ENCODE assay signal across 18 cellular contexts in the genomic region with DNA sequence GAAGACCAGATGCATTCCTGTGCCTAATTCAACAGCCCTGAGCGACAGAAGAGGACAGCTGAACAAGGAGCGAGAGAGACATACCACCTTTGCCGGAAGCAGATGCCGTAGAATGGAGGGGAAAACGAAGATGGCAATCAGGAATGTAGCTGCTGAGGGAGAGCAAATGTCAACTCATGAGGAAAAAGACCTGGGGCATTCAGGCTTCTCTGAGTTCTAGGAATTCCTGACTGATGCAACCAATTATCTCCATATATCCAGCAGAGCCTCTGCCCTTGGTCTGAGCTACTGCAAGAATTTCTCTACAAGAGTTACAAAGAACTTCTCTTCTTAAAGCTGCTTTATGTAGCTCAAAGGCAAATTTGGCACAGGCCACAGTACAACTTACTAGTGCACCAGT. TPM values are rescaled to one million over a fixed set of nuclear protein-coding genes. Genes with fewer than 3 reads are reported as not detected.
DNase-seq lines count a peak whose midpoint lies in the region; ATAC-seq and TF ChIP-seq lines count a peak whose summit lies in the region.
"Had no signal": no experiment of that assay in that cellular context is flagged by ENCODE, and none has a peak within 500 bp of the region (broad histone marks: within the 10 kb centered on the region; RNA-seq: fewer than 3 reads in every experiment).

No MANE protein-coding gene starts in this region.

- H3K9ac ChIP-seq in adipocyte (ENCODE audit: low read length): no peak overlapping the region
- no peak overlapping the region for H3K9ac ChIP-seq in neural progenitor cell
- H3K9ac ChIP-seq: BLaER1 treated with 17β-estradiol and CSF1 and Interleukin-3, amounts not matched to agents 10 nM and 100 nM; GM23248 had no signal

- no peak overlapping the region for H3K27ac ChIP-seq in GM23338 (ENCODE audit: low read depth)
- no peak overlapping the region for H3K27ac ChIP-seq in neural progenitor cell
- H3K27ac ChIP-seq in OCI-LY7 (ENCODE audit: low read depth, low read length, poor library complexity, severe bottlenecking): no peak overlapping the region
- H3K27ac ChIP-seq in substantia nigra (ENCODE audit: low read depth, low read length, poor library complexity, severe bottlenecking): no peak overlapping the region
- H3K27ac ChIP-seq: BLaER1 treated with 17β-estradiol and CSF1 and Interleukin-3, amounts not matched to agents 10 nM and 100 nM; GM23248 had no signal

- DNase-seq in GM23338 (ENCODE audit: low spot score) (peak; percentile 46), adipocyte (ENCODE audit: low read depth) (peak; percentile 78), foreskin melanocyte (peak; percentile 12), neural progenitor cell (ENCODE audit: low spot score) (peak; percentile 20), OCI-LY7 (ENCODE audit: low spot score) (no peak), substantia nigra (lab: John Stamatoyannopoulos, UW) (no peak)
- no peak for DNase-seq in activated T-cell treated with anti-CD3 and anti-CD28 coated beads, Interleukin-2, amount 50 U/mL, for 1 hour
- DNase-seq in stimulated activated naive CD8-positive, alpha-beta T cell treated with anti-CD3 and anti-CD28 coated beads, Interleukin-15, Interleukin-2, amounts not matched to agents 100 U/mL and 50 U/mL, for 24 hours: no peak
- DNase-seq: Calu3; CD8-positive, alpha-beta T cell; DMS79 treated with DMSO at 0.1 percent for 48 hours; EL; GM23248; H7; HFFc6 had no signal

- no peak overlapping the region for H3K4me2 ChIP-seq in GM23338
- no peak overlapping the region for H3K4me2 ChIP-seq in neural progenitor cell
- no peak overlapping the region for H3K4me2 ChIP-seq in OCI-LY7 (ENCODE audit: low read length)
- H3K4me2 ChIP-seq: BLaER1 treated with 17β-estradiol and CSF1 and Interleukin-3, amounts not matched to agents 10 nM and 100 nM had no signal

- intact Hi-C loops in OCI-LY7 (cut with micrococcal nuclease; ENCODE audit: unreplicated experiment): loop anchor here (10.0 kb wide), 1 partner anchor 598 kb away; no protein-coding TSS in a partner anchor

- no peaks in the 10 kb centered on the region for H3K36me3 ChIP-seq in GM23338 (ENCODE audit: insufficient read depth)
- H3K36me3 ChIP-seq in adipocyte (ENCODE audit: control insufficient read depth, insufficient read depth, low read length, severe bottlenecking): no peaks in the 10 kb centered on the region
- H3K36me3 ChIP-seq in neural progenitor cell: no peaks in the 10 kb centered on the region
- H3K36me3 ChIP-seq in OCI-LY7 (ENCODE audit: insufficient read depth, low read length): no peaks in the 10 kb centered on the region
- H3K36me3 ChIP-seq: BLaER1 treated with 17β-estradiol and CSF1 and Interleukin-3, amounts not matched to agents 10 nM and 100 nM had no signal

- no peak overlapping the region for H2AFZ ChIP-seq in GM23338
- H2AFZ ChIP-seq in neural progenitor cell (replicated peaks): no peak overlapping the region
- H2AFZ ChIP-seq in OCI-LY7 (ENCODE audit: low read length): no peak overlapping the region
- H2AFZ ChIP-seq: GM23248 had no signal

- no TSS peak for BruUV-seq in OCI-LY7 (replicated peaks; lab: Mats Ljungman, UMichigan)

- H3K9me3 ChIP-seq in adipocyte (ENCODE audit: control insufficient read depth, low read length) (no peaks in the 10 kb centered on the region), neural progenitor cell (ENCODE audit: low read depth) (no peaks in the 10 kb centered on the region), OCI-LY7 (ENCODE audit: low read length) (no peaks in the 10 kb centered on the region)
- H3K9me3 ChIP-seq: BLaER1 treated with 17β-estradiol and CSF1 and Interleukin-3, amounts not matched to agents 10 nM and 100 nM had no signal

- ATAC-seq in GM23338: no peak; the same call in 2 of the 3 replicates
- no peak for ATAC-seq in stimulated activated naive CD8-positive, alpha-beta T cell treated with anti-CD3 and anti-CD28 coated beads, Interleukin-15, Interleukin-2, amounts not matched to agents 100 U/mL and 50 U/mL, for 24 hours
- ATAC-seq: CD8-positive, alpha-beta T cell; HCT116 had no signal

- no peaks in the 10 kb centered on the region for H3F3A ChIP-seq in GM23338 (replicated peaks; ENCODE audit: low read depth)
- H3F3A ChIP-seq in neural progenitor cell (ENCODE audit: low read depth): no peaks in the 10 kb centered on the region

- H3K27ac Mint-ChIP-seq in GM23338: no peak overlapping the region
- no peak overlapping the region for H3K27ac Mint-ChIP-seq in neural progenitor cell
- H3K27ac Mint-ChIP-seq: B cell; CD8-positive, alpha-beta T cell; HFFc6 had no signal

- peaks cover 4% of the 10 kb centered on the region; the same call in 1 of the 3 replicates for H3K9me3 Mint-ChIP-seq in GM23338
- H3K9me3 Mint-ChIP-seq in neural progenitor cell: no peaks in the 10 kb centered on the region
- H3K9me3 Mint-ChIP-seq: CD8-positive, alpha-beta T cell; HFFc6 had no signal

- no peaks in the 10 kb centered on the region for H3K79me2 ChIP-seq in GM23338 (replicated peaks; ENCODE audit: insufficient read depth)
- H3K79me2 ChIP-seq in neural progenitor cell (ENCODE audit: low read depth): no peaks in the 10 kb centered on the region
- no peaks in the 10 kb centered on the region for H3K79me2 ChIP-seq in OCI-LY7 (ENCODE audit: insufficient read depth, low read depth, low read length)

- H4K20me1 ChIP-seq in GM23338 (replicated peaks; ENCODE audit: insufficient read depth): no peaks in the 10 kb centered on the region
- no peaks in the 10 kb centered on the region for H4K20me1 ChIP-seq in neural progenitor cell (ENCODE audit: low read depth)
- H4K20me1 ChIP-seq in OCI-LY7 (ENCODE audit: insufficient read depth, low read length): no peaks in the 10 kb centered on the region
- H4K20me1 ChIP-seq: BLaER1 treated with 17β-estradiol and CSF1 and Interleukin-3, amounts not matched to agents 10 nM and 100 nM had no signal

- TF ChIP-seq CTCF in GM23338 (conservative IDR thresholded peaks at IDR 0.05; ENCODE audit: low read depth in 2 of 2) (no peak), neural progenitor cell (IDR thresholded peaks at IDR 0.05) (no peak), OCI-LY7 (conservative IDR thresholded peaks at IDR 0.05; ENCODE audit: low read length) (no peak)

- H3K27me3 ChIP-seq in GM23338 (ENCODE audit: insufficient read depth) (no peaks in the 10 kb centered on the region), adipocyte (replicated peaks; ENCODE audit: control insufficient read depth, insufficient read depth, low read length) (no peaks in the 10 kb centered on the region), neural progenitor cell (no peaks in the 10 kb centered on the region)
- H3K27me3 ChIP-seq: BLaER1 treated with 17β-estradiol and CSF1 and Interleukin-3, amounts not matched to agents 10 nM and 100 nM had no signal

- H3K4me3 Mint-ChIP-seq in GM23338: no peak overlapping the region
- no peak overlapping the region for H3K4me3 Mint-ChIP-seq in neural progenitor cell
- H3K4me3 Mint-ChIP-seq: B cell; CD8-positive, alpha-beta T cell; HFFc6 had no signal

- H3K27me3 Mint-ChIP-seq in GM23338 (ENCODE audit: insufficient read depth, low read depth, poor library complexity) (no peaks in the 10 kb centered on the region), neural progenitor cell (ENCODE audit: insufficient read depth, low read depth) (no peaks in the 10 kb centered on the region)
- H3K27me3 Mint-ChIP-seq: B cell had no signal

- CTCF ChIA-PET in OCI-LY7 (lab: Charles Lee; ENCODE audit: unreplicated experiment): no interaction called here

- no peak overlapping the region for H3K4me3 ChIP-seq in GM23338
- no peak overlapping the region for H3K4me3 ChIP-seq in adipocyte (ENCODE audit: low read length)
- no peak overlapping the region for H3K4me3 ChIP-seq in neural progenitor cell
- no peak overlapping the region for H3K4me3 ChIP-seq in OCI-LY7 (ENCODE audit: low read depth, low read length, poor library complexity, severe bottlenecking)
- H3K4me3 ChIP-seq: BLaER1 treated with 17β-estradiol and CSF1 and Interleukin-3, amounts not matched to agents 10 nM and 100 nM; GM23248 had no signal

- H3K4me1 ChIP-seq in GM23338 (ENCODE audit: insufficient read depth) (no peaks in the 10 kb centered on the region), adipocyte (ENCODE audit: control insufficient read depth, insufficient read depth, low read length) (no peaks in the 10 kb centered on the region), neural progenitor cell (no peaks in the 10 kb centered on the region), OCI-LY7 (ENCODE audit: insufficient read depth, low read length, poor library complexity, severe bottlenecking) (no peaks in the 10 kb centered on the region)
- H3K4me1 ChIP-seq: BLaER1 treated with 17β-estradiol and CSF1 and Interleukin-3, amounts not matched to agents 10 nM and 100 nM had no signal

- POLR2A ChIA-PET in OCI-LY7 (lab: Charles Lee): interaction anchor here (0.9 kb wide), 1 partner anchor 26 kb away, joined by 3 read pairs; no protein-coding TSS in a partner anchor

- H3K4me1 Mint-ChIP-seq in GM23338 (no peaks in the 10 kb centered on the region; the same call in 2 of the 3 replicates), neural progenitor cell (no peaks in the 10 kb centered on the region)
- H3K4me1 Mint-ChIP-seq: B cell had no signal

- H3K36me3 Mint-ChIP-seq in GM23338 (ENCODE audit: low read depth) (no peaks in the 10 kb centered on the region), neural progenitor cell (no peaks in the 10 kb centered on the region)
- H3K36me3 Mint-ChIP-seq: CD8-positive, alpha-beta T cell had no signal

- H3K9me2 ChIP-seq in GM23338 (ENCODE audit: insufficient read depth) (no peaks in the 10 kb centered on the region), OCI-LY7 (ENCODE audit: insufficient read depth, low read length) (no peaks in the 10 kb centered on the region)

TF ChIP-seq in GM23338, 12 proteins besides CTCF, POLR2A, EP300 and RAD21 (continues in another document):
- TF ChIP-seq NANOG (IDR thresholded peaks at IDR 0.05; ENCODE audit: borderline replicate concordance): no peak

RNA-seq across cellular contexts. Expression of a gene that starts 40.5 kb away (rescaled TPM):
- 0.12 and 0.14 TPM in 2 replicates for total RNA-seq in GM23338 (2014; rRNA removed; shearing (Covaris generic))
- polyA plus RNA-seq in GM23338 (2016; fragmentation: Nextera tagmentation; extraction: Ambion mirVana): 0.03 and 0.11 TPM in 2 replicates
- total RNA-seq in neural progenitor cell (ENCODE audit: low replicate concordance): 0.90 and 1.3 TPM in 2 replicates
- not detected in 2 replicates for total RNA-seq in OCI-LY7 (2014; rRNA removed; shearing (Covaris generic))
- total RNA-seq in OCI-LY7 (2022): not detected in 2 replicates
- total RNA-seq: B cell had no signal

Comparison
In these comparisons a context has a peak if more than half of its experiments do, and no peak if none do; other contexts are left out.
1. DNase-seq: peak in GM23338 (single experiment), adipocyte (single experiment), foreskin melanocyte (single experiment) and neural progenitor cell (single experiment); none in activated T-cell treated with anti-CD3 and anti-CD28 coated beads, Interleukin-2, amount 50 U/mL, for 1 hour (single experiment), stimulated activated naive CD8-positive, alpha-beta T cell treated with anti-CD3 and anti-CD28 coated beads, Interleukin-15, Interleukin-2, amounts not matched to agents 100 U/mL and 50 U/mL, for 24 hours (single experiment), OCI-LY7 (single experiment) and substantia nigra (0 of 49).